In genomic region chr14:51424569-51425251, GRCh38 we compare ENCODE assay signal across 1 cellular context.
TF ChIP-seq lines count a peak whose summit lies in the region.

No MANE protein-coding gene starts in this region.

TF ChIP-seq in HepG2, 621 proteins besides CTCF, POLR2A, EP300 and RAD21 (continued from another document):
- TF ChIP-seq BRF2 (CRISPR knock-in tag; IDR thresholded peaks at IDR 0.05) (no peak), MXD1 (CRISPR knock-in tag; IDR thresholded peaks at IDR 0.05) (no peak), ZNF570 (CRISPR knock-in tag; IDR thresholded peaks at IDR 0.05; ENCODE audit: borderline replicate concordance) (no peak), SMARCC2 (IDR thresholded peaks at IDR 0.05) (no peak)
